In the genomic region with DNA sequence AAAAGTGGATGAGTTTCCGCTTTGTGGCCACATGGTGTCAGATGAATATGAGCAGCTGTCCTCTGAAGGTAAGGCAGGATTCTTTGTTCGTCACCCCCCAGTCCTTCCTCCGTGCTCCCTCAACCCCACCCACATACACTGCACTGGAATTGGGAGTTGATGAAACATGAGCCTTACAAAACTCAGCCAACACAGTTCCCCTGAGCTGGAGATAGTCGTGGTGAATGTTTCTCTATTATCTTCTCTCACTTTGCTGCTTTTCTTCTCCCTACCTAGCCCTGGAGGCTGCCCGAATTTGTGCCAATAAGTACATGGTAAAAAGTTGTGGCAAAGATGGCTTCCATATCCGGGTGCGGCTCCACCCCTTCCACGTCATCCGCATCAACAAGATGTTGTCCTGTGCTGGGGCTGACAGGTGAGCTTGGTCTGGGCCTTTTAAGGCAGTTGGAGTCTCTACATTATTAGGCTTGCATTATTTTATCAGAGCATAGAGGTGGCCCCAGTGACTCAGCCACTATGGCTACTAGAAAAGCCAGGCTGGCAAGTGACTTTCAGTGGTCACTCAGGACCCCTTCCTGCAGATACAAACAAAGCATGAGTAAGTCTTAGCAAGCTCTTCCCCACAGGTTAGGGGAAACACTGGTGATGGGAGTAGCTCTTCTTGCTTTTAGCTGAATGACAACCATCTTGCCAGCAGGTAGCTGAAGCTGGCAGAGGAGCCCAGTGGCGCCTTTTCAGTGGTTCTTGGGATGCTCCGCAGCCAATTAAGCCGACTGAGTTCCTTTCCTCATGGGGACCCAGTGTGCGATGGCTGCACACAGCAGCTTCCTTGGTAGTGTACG, we compare ENCODE assay signal across 8 cellular contexts. TPM values are rescaled to one million over a fixed set of nuclear protein-coding genes. Genes with fewer than 3 reads are reported as not detected.
DNase-seq lines count a peak whose midpoint lies in the region; ATAC-seq, FAIRE-seq and TF ChIP-seq lines count a peak whose summit lies in the region.

No MANE protein-coding gene starts in this region.

- H3K27ac ChIP-seq in keratinocyte (ENCODE audit: control insufficient read depth, insufficient read depth, low read length) (peak overlapping the region; percentile 92), thymus (ENCODE audit: low read depth) (peak overlapping the region; percentile 15)

- no peaks in the 10 kb centered on the region for H3K9me1 ChIP-seq in keratinocyte (ENCODE audit: control insufficient read depth, extremely low read depth, insufficient read depth, low read length)

- peaks cover 13% of the 10 kb centered on the region for H3K79me2 ChIP-seq in keratinocyte (ENCODE audit: control insufficient read depth, insufficient read depth, low read length)

- H3K36me3 Mint-ChIP-seq in activated CD8-positive, alpha-beta memory T cell treated with anti-CD3 and anti-CD28 coated beads, Interleukin-2, amount 10 ng/mL, durations not matched to agents 7 days and 5 days: peaks cover 33% of the 10 kb centered on the region
- H3K36me3 Mint-ChIP-seq in activated naive CD4-positive, alpha-beta T cell treated with anti-CD3 and anti-CD28 coated beads for 36 hours (ENCODE audit: low read depth): peaks cover 26% of the 10 kb centered on the region

- peak overlapping the region; percentile 99 for H3K27ac Mint-ChIP-seq in activated CD8-positive, alpha-beta memory T cell treated with anti-CD3 and anti-CD28 coated beads, Interleukin-2, amount 10 ng/mL, durations not matched to agents 7 days and 5 days
- H3K27ac Mint-ChIP-seq in activated naive CD4-positive, alpha-beta T cell treated with anti-CD3 and anti-CD28 coated beads for 36 hours: peak overlapping the region; percentile 100

- H3K27me3 ChIP-seq in keratinocyte (ENCODE audit: control insufficient read depth, extremely low read depth, insufficient read depth, low read length) (no peaks in the 10 kb centered on the region), thymus (ENCODE audit: control insufficient read depth, insufficient read depth) (no peaks in the 10 kb centered on the region)

- H3K9me3 ChIP-seq in keratinocyte (ENCODE audit: control insufficient read depth, low read depth, low read length) (no peaks in the 10 kb centered on the region), thymus (ENCODE audit: control insufficient read depth) (no peaks in the 10 kb centered on the region)

- peak overlapping the region; percentile 83 for H3K4me2 ChIP-seq in keratinocyte (ENCODE audit: control insufficient read depth, extremely low read depth, insufficient read depth, low read depth, low read length)

- intact Hi-C loops in activated naive CD4-positive, alpha-beta T cell treated with anti-CD3 and anti-CD28 coated beads for 36 hours (cut with micrococcal nuclease): loop anchor here (5.0 kb wide), 5 partner anchors 43 to 472 kb away; partner anchors contain the start of genes ARHGAP4, FAM50A, LAGE3 and MECP2

- H3K4me3 ChIP-seq in keratinocyte (ENCODE audit: control insufficient read depth in 2 of 3, extremely low read depth in 1 of 3, insufficient read depth in 2 of 3, low read depth in 1 of 3, low read length in 3 of 3) (peak overlapping the region; percentile 60 to 80 (median 65)), thymus (ENCODE audit: low read length) (peak overlapping the region; percentile 74)

- no peaks in the 10 kb centered on the region for H4K20me1 ChIP-seq in keratinocyte (ENCODE audit: control insufficient read depth, extremely low read depth, insufficient read depth, low read length)

- peak overlapping the region; percentile 98 for H3K9ac ChIP-seq in keratinocyte (ENCODE audit: control insufficient read depth, extremely low read depth, insufficient read depth, low read length)

- H3K36me3 ChIP-seq in keratinocyte (ENCODE audit: control insufficient read depth in 2 of 2, extremely low read depth in 1 of 2, insufficient read depth in 2 of 2, low read length in 2 of 2) (peaks cover 4 to 18% of the 10 kb centered on the region in 2 experiments), thymus (ENCODE audit: control insufficient read depth, insufficient read depth) (peaks cover 23% of the 10 kb centered on the region)

- no peak overlapping the region for H2AFZ ChIP-seq in keratinocyte (ENCODE audit: control insufficient read depth, low read length)

- no peaks in the 10 kb centered on the region for H3K27me3 Mint-ChIP-seq in activated CD8-positive, alpha-beta memory T cell treated with anti-CD3 and anti-CD28 coated beads, Interleukin-2, amount 10 ng/mL, durations not matched to agents 7 days and 5 days
- H3K27me3 Mint-ChIP-seq in activated naive CD4-positive, alpha-beta T cell treated with anti-CD3 and anti-CD28 coated beads for 36 hours (ENCODE audit: low read depth): no peaks in the 10 kb centered on the region

- no peak for ATAC-seq in activated CD8-positive, alpha-beta memory T cell treated with anti-CD3 and anti-CD28 coated beads, Interleukin-2, amount 10 ng/mL, durations not matched to agents 7 days and 5 days

- dilution Hi-C loops in keratinocyte (cut with MboI; ENCODE audit: extremely low pct_ligation_motif_present, low sequenced_read_pairs): no loop called here

- peak overlapping the region; percentile 98 for H3K4me3 Mint-ChIP-seq in activated CD8-positive, alpha-beta memory T cell treated with anti-CD3 and anti-CD28 coated beads, Interleukin-2, amount 10 ng/mL, durations not matched to agents 7 days and 5 days
- H3K4me3 Mint-ChIP-seq in activated naive CD4-positive, alpha-beta T cell treated with anti-CD3 and anti-CD28 coated beads for 36 hours: peak overlapping the region; percentile 94

- H3K9me3 Mint-ChIP-seq in activated CD8-positive, alpha-beta memory T cell treated with anti-CD3 and anti-CD28 coated beads, Interleukin-2, amount 10 ng/mL, durations not matched to agents 7 days and 5 days (ENCODE audit: low read depth): no peaks in the 10 kb centered on the region
- no peaks in the 10 kb centered on the region for H3K9me3 Mint-ChIP-seq in activated naive CD4-positive, alpha-beta T cell treated with anti-CD3 and anti-CD28 coated beads for 36 hours

- CTCF ChIA-PET in activated CD8-positive, alpha-beta memory T cell treated with anti-CD3 and anti-CD28 coated beads, Interleukin-2, amount 10 ng/mL, durations not matched to agents 7 days and 5 days (lab: Charles Lee): interaction anchor here (1.2 to 3.5 kb wide), 5 partner anchors 10 to 133 kb away, joined by 3 to 15 read pairs (median 7); partner anchors contain the start of genes ATP6AP1, DNASE1L1 and FAM50A
- CTCF ChIA-PET in activated naive CD4-positive, alpha-beta T cell treated with anti-CD3 and anti-CD28 coated beads for 36 hours (lab: Charles Lee): interaction anchor here (1.1 to 2.8 kb wide), 4 partner anchors 10 to 143 kb away, joined by 3 to 17 read pairs (median 8); partner anchors contain the start of genes DNASE1L1 and SLC10A3

- peaks cover 20% of the 10 kb centered on the region for H3K4me1 Mint-ChIP-seq in activated CD8-positive, alpha-beta memory T cell treated with anti-CD3 and anti-CD28 coated beads, Interleukin-2, amount 10 ng/mL, durations not matched to agents 7 days and 5 days
- H3K4me1 Mint-ChIP-seq in activated naive CD4-positive, alpha-beta T cell treated with anti-CD3 and anti-CD28 coated beads for 36 hours (ENCODE audit: low read depth): peaks cover 11% of the 10 kb centered on the region

- peak; percentile 62 for DNase-seq in activated CD8-positive, alpha-beta memory T cell treated with anti-CD3 and anti-CD28 coated beads, Interleukin-2, amount 10 ng/mL, durations not matched to agents 7 days and 5 days
- no peak for DNase-seq in activated CD8-positive, alpha-beta memory T cell treated with anti-CD3 and anti-CD28 coated beads for 24 hours
- peak; percentile 38 for DNase-seq in activated naive CD4-positive, alpha-beta T cell treated with anti-CD3 and anti-CD28 coated beads for 36 hours
- no peak for DNase-seq in keratinocyte (ENCODE audit: low read depth, low spot score)
- no peak for DNase-seq in NCI-H2081 (lab: John Stamatoyannopoulos, UW)
- no peak for DNase-seq in superior temporal gyrus (ENCODE audit: extremely low spot score)
- no peak for DNase-seq in occipital lobe (lab: John Stamatoyannopoulos, UW)

- H3K4me1 ChIP-seq in keratinocyte (ENCODE audit: control insufficient read depth, extremely low read depth, insufficient read depth, low read length) (peaks cover 2% of the 10 kb centered on the region), thymus (ENCODE audit: control insufficient read depth, insufficient read depth, low read length) (no peaks in the 10 kb centered on the region)

- WGBS in thymus: 54% methylated on average over 14 of the region's 14 CpGs

- no peak for TF ChIP-seq CTCF in keratinocyte (optimal IDR thresholded peaks at IDR 0.05 in 1 of 3, IDR thresholded peaks at IDR 0.05 in 1 of 3, conservative IDR thresholded peaks at IDR 0.05 in 1 of 3; ENCODE audit: extremely low read depth in 1 of 3, insufficient read depth in 2 of 3, low read length in 3 of 3)

- no peak for FAIRE-seq in keratinocyte (lab: Jason Lieb, UNC)

RNA-seq across cellular contexts. Expression of gene RPL10, which starts 1.6 kb away (rescaled TPM):
- 1,000 to 10,000 TPM; 2,013 to 2,356 TPM for total RNA-seq in activated CD8-positive, alpha-beta memory T cell treated with anti-CD3 and anti-CD28 coated beads, Interleukin-2, amount 10 ng/mL, durations not matched to agents 7 days and 5 days
- 1,000 to 10,000 TPM; 3,331 to 3,466 TPM for total RNA-seq in activated naive CD4-positive, alpha-beta T cell treated with anti-CD3 and anti-CD28 coated beads for 36 hours
- polyA plus RNA-seq in keratinocyte (2,926 to 3,552 TPM (median 3,414 TPM) in 3 replicates), thymus (5,714 TPM)
- polyA plus RNA-seq in keratinocyte (2011; ENCODE audit: low read depth): 352 TPM
- 2,144 and 3,499 TPM in 2 replicates for polyA plus RNA-seq in keratinocyte (2011; cell fraction: cytosol; rRNA removed)
- polyA plus RNA-seq in keratinocyte (2011; cell fraction: nucleus; rRNA removed): 867 and 1,022 TPM in 2 replicates
- polyA plus RNA-seq in keratinocyte (2012; ENCODE audit: low replicate concordance): 3,096 and 4,173 TPM in 2 replicates
- 1,111 to 1,756 TPM (median 1,179 TPM) in 3 replicates for polyA minus RNA-seq in keratinocyte
- polyA minus RNA-seq in keratinocyte (2011; cell fraction: cytosol; rRNA and poly(A)+ RNA removed): 1,700 TPM
- 302 and 306 TPM in 2 replicates for polyA minus RNA-seq in keratinocyte (2011; cell fraction: nucleus; rRNA and poly(A)+ RNA removed)
- 2,213 TPM for total RNA-seq in occipital lobe

RNA-seq across cellular contexts. Expression of gene DNASE1L1, which starts 9.3 kb away (rescaled TPM):
- total RNA-seq in activated CD8-positive, alpha-beta memory T cell treated with anti-CD3 and anti-CD28 coated beads, Interleukin-2, amount 10 ng/mL, durations not matched to agents 7 days and 5 days: 10 to 100 TPM; 18.4 to 19.6 TPM
- 1 to 10 TPM; 7.9 to 9.0 TPM for total RNA-seq in activated naive CD4-positive, alpha-beta T cell treated with anti-CD3 and anti-CD28 coated beads for 36 hours
- polyA plus RNA-seq in keratinocyte: 16.7 to 37.6 TPM (median 17.1 TPM) in 3 replicates
- polyA plus RNA-seq in keratinocyte (2011; ENCODE audit: low read depth): 3.3 TPM
- 17.5 and 29.0 TPM in 2 replicates for polyA plus RNA-seq in keratinocyte (2011; cell fraction: cytosol; rRNA removed)
- 26.2 and 31.3 TPM in 2 replicates for polyA plus RNA-seq in keratinocyte (2011; cell fraction: nucleus; rRNA removed)
- 16.0 and 24.6 TPM in 2 replicates for polyA plus RNA-seq in keratinocyte (2012; ENCODE audit: low replicate concordance)
- polyA minus RNA-seq in keratinocyte: 19.7 to 50.7 TPM (median 32.4 TPM) in 3 replicates
- polyA minus RNA-seq in keratinocyte (2011; cell fraction: cytosol; rRNA and poly(A)+ RNA removed): 21.1 TPM
- 15.4 and 18.8 TPM in 2 replicates for polyA minus RNA-seq in keratinocyte (2011; cell fraction: nucleus; rRNA and poly(A)+ RNA removed)
- 23.0 TPM for polyA plus RNA-seq in thymus
- total RNA-seq in occipital lobe: 4.4 TPM

RNA-seq across cellular contexts. Expression of gene TAFAZZIN, which starts 11.6 kb away (rescaled TPM):
- 10 to 100 TPM; 77.1 to 90.2 TPM for total RNA-seq in activated CD8-positive, alpha-beta memory T cell treated with anti-CD3 and anti-CD28 coated beads, Interleukin-2, amount 10 ng/mL, durations not matched to agents 7 days and 5 days
- 10 to 100 TPM; 63.7 to 66.5 TPM for total RNA-seq in activated naive CD4-positive, alpha-beta T cell treated with anti-CD3 and anti-CD28 coated beads for 36 hours
- polyA plus RNA-seq in keratinocyte (16.3 to 20.6 TPM (median 19.9 TPM) in 3 replicates), thymus (111 TPM)
- 15.0 TPM for polyA plus RNA-seq in keratinocyte (2011; ENCODE audit: low read depth)
- polyA plus RNA-seq in keratinocyte (2011; cell fraction: cytosol; rRNA removed): 8.1 and 12.4 TPM in 2 replicates
- 75.8 and 107 TPM in 2 replicates for polyA plus RNA-seq in keratinocyte (2011; cell fraction: nucleus; rRNA removed)
- polyA plus RNA-seq in keratinocyte (2012; ENCODE audit: low replicate concordance): 17.7 and 25.9 TPM in 2 replicates
- polyA minus RNA-seq in keratinocyte: 13.2 to 20.5 TPM (median 19.7 TPM) in 3 replicates
- polyA minus RNA-seq in keratinocyte (2011; cell fraction: cytosol; rRNA and poly(A)+ RNA removed): 15.3 TPM
- 21.4 and 26.4 TPM in 2 replicates for polyA minus RNA-seq in keratinocyte (2011; cell fraction: nucleus; rRNA and poly(A)+ RNA removed)
- 10.9 TPM for total RNA-seq in occipital lobe

RNA-seq across cellular contexts. Expression of gene EMD, which starts 20.7 kb away (rescaled TPM):
- 10 to 100 TPM; 64.6 to 70.2 TPM for total RNA-seq in activated CD8-positive, alpha-beta memory T cell treated with anti-CD3 and anti-CD28 coated beads, Interleukin-2, amount 10 ng/mL, durations not matched to agents 7 days and 5 days
- total RNA-seq in activated naive CD4-positive, alpha-beta T cell treated with anti-CD3 and anti-CD28 coated beads for 36 hours: 10 to 100 TPM; 62.7 to 70.0 TPM
- polyA plus RNA-seq in keratinocyte (32.7 to 65.5 TPM (median 36.9 TPM) in 3 replicates), thymus (110 TPM)
- polyA plus RNA-seq in keratinocyte (2011; ENCODE audit: low read depth): 79.2 TPM
- polyA plus RNA-seq in keratinocyte (2011; cell fraction: cytosol; rRNA removed): 47.2 and 58.9 TPM in 2 replicates
- 33.4 and 47.2 TPM in 2 replicates for polyA plus RNA-seq in keratinocyte (2011; cell fraction: nucleus; rRNA removed)
- 56.8 and 66.0 TPM in 2 replicates for polyA plus RNA-seq in keratinocyte (2012; ENCODE audit: low replicate concordance)
- polyA minus RNA-seq in keratinocyte: 34.3 to 75.7 TPM (median 42.5 TPM) in 3 replicates
- 49.1 TPM for polyA minus RNA-seq in keratinocyte (2011; cell fraction: cytosol; rRNA and poly(A)+ RNA removed)
- 7.7 and 12.9 TPM in 2 replicates for polyA minus RNA-seq in keratinocyte (2011; cell fraction: nucleus; rRNA and poly(A)+ RNA removed)
- total RNA-seq in occipital lobe: 17.2 TPM

RNA-seq across cellular contexts. Expression of gene FLNA, which starts 25.3 kb away (rescaled TPM):
- 1,000 to 10,000 TPM; 1,602 to 2,011 TPM for total RNA-seq in activated CD8-positive, alpha-beta memory T cell treated with anti-CD3 and anti-CD28 coated beads, Interleukin-2, amount 10 ng/mL, durations not matched to agents 7 days and 5 days
- 100 to 1,000 TPM; 398 to 404 TPM for total RNA-seq in activated naive CD4-positive, alpha-beta T cell treated with anti-CD3 and anti-CD28 coated beads for 36 hours
- polyA plus RNA-seq in keratinocyte: 245 to 536 TPM (median 343 TPM) in 3 replicates
- 485 TPM for polyA plus RNA-seq in keratinocyte (2011; ENCODE audit: low read depth)
- 280 and 468 TPM in 2 replicates for polyA plus RNA-seq in keratinocyte (2011; cell fraction: cytosol; rRNA removed)
- polyA plus RNA-seq in keratinocyte (2011; cell fraction: nucleus; rRNA removed): 1,141 and 1,630 TPM in 2 replicates
- polyA plus RNA-seq in keratinocyte (2012; ENCODE audit: low replicate concordance): 394 and 1,275 TPM in 2 replicates
- polyA minus RNA-seq in keratinocyte: 1,978 to 4,803 TPM (median 1,982 TPM) in 3 replicates
- 2,589 TPM for polyA minus RNA-seq in keratinocyte (2011; cell fraction: cytosol; rRNA and poly(A)+ RNA removed)
- 2,257 and 2,338 TPM in 2 replicates for polyA minus RNA-seq in keratinocyte (2011; cell fraction: nucleus; rRNA and poly(A)+ RNA removed)
- 412 TPM for polyA plus RNA-seq in thymus
- 73.0 TPM for total RNA-seq in occipital lobe

Comparison
In these comparisons a context has a peak if more than half of its experiments do, and no peak if none do; other contexts are left out.
1. DNase-seq: peak in activated CD8-positive, alpha-beta memory T cell treated with anti-CD3 and anti-CD28 coated beads, Interleukin-2, amount 10 ng/mL, durations not matched to agents 7 days and 5 days (single experiment) and activated naive CD4-positive, alpha-beta T cell treated with anti-CD3 and anti-CD28 coated beads for 36 hours (single experiment); none in activated CD8-positive, alpha-beta memory T cell treated with anti-CD3 and anti-CD28 coated beads for 24 hours (single experiment), keratinocyte (single experiment), NCI-H2081 (0 of 2), superior temporal gyrus (single experiment) and occipital lobe (single experiment).